ENCODE assay signal across 26 cellular contexts in genomic region chr14:96180004-96180403, GRCh38. TPM values are rescaled to one million over a fixed set of nuclear protein-coding genes. Genes with fewer than 3 reads are reported as not detected.
"Had no signal": no experiment of that assay in that cellular context is flagged by ENCODE, and none has a peak within 500 bp of the region (broad histone marks: within the 10 kb centered on the region; RNA-seq: fewer than 3 reads in every experiment).

No MANE protein-coding gene starts in this region.

- H3K4me3 Mint-ChIP-seq: activated CD4-positive, alpha-beta memory T cell treated with anti-CD3 and anti-CD28 coated beads for 36 hours; activated CD4-positive, alpha-beta T cell treated with anti-CD3 and anti-CD28 coated beads, Interleukin-2, amount 10 ng/mL, durations not matched to agents 7 days and 5 days; activated naive CD8-positive, alpha-beta T cell treated with anti-CD3 and anti-CD28 coated beads, Interleukin-2, amount 50 U/mL, for 24 hours; activated T-cell treated with anti-CD3 and anti-CD28 coated beads, Interleukin-2, amount 50 U/mL, for 4 hours; T-helper 1 cell treated with Interleukin-12 subunit alpha and Interleukin-12 subunit beta and Interleukin-4 antibody, amounts not matched to agents 30 μg/mL and 1 μg/mL, for 36 hours had no signal

- H3K4me3 ChIP-seq: ascending aorta, body of pancreas, SJSA1 had no signal

- H3K36me3 ChIP-seq: ascending aorta, SJSA1 had no signal

- DNase-seq: activated CD4-positive, alpha-beta memory T cell treated with anti-CD3 and anti-CD28 coated beads for 36 hours; activated CD4-positive, alpha-beta T cell treated with anti-CD3 and anti-CD28 coated beads, Interleukin-2, amount 10 ng/mL, durations not matched to agents 7 days and 5 days; activated CD4-positive, CD25-positive, alpha-beta regulatory T cell; activated CD8-positive, alpha-beta memory T cell treated with anti-CD3 and anti-CD28 coated beads for 24 hours; activated effector memory CD4-positive, alpha-beta T cell treated with anti-CD3 and anti-CD28 coated beads, Interleukin-2, amount 50 U/mL, for 16 hours; activated naive CD4-positive, alpha-beta T cell treated with Interleukin-2 at 50 U/mL for 16 hours; activated naive CD8-positive, alpha-beta T cell treated with anti-CD3 and anti-CD28 coated beads, Interleukin-2, amount 50 U/mL, for 24 hours; activated T-cell treated with anti-CD3 and anti-CD28 coated beads, Interleukin-2, amount 50 U/mL, for 4 hours; amniotic stem cell; body of pancreas; central memory CD4-positive, alpha-beta T cell; cortex of kidney; MV-4-11; NCI-H1105 treated with DMSO at 0.1 percent for 48 hours; NCI-H1436 treated with DMSO at 0.1 percent for 48 hours; NCI-H187; NCI-H2081; NCI-H2227 treated with DMSO at 0.1 percent for 48 hours; NCI-H526; PC-3; SHP77 had no signal

- H3K27me3 ChIP-seq: ascending aorta, body of pancreas, SJSA1 had no signal

- H3K36me3 Mint-ChIP-seq: activated CD4-positive, alpha-beta memory T cell treated with anti-CD3 and anti-CD28 coated beads for 36 hours; activated naive CD4-positive, alpha-beta T cell treated with anti-CD3 and anti-CD28 coated beads, Interleukin-2, amount 50 U/mL, for 72 hours had no signal

- H3K4me1 Mint-ChIP-seq: activated CD4-positive, alpha-beta T cell treated with anti-CD3 and anti-CD28 coated beads, Interleukin-2, amount 10 ng/mL, durations not matched to agents 7 days and 5 days had no signal

- H3K9me3 Mint-ChIP-seq: activated CD4-positive, alpha-beta memory T cell treated with anti-CD3 and anti-CD28 coated beads for 36 hours; activated CD4-positive, alpha-beta T cell treated with anti-CD3 and anti-CD28 coated beads, Interleukin-2, amount 10 ng/mL, durations not matched to agents 7 days and 5 days; activated naive CD4-positive, alpha-beta T cell treated with anti-CD3 and anti-CD28 coated beads, Interleukin-2, amount 50 U/mL, for 72 hours; activated naive CD8-positive, alpha-beta T cell treated with anti-CD3 and anti-CD28 coated beads, Interleukin-2, amount 50 U/mL, for 24 hours; activated T-cell treated with anti-CD3 and anti-CD28 coated beads, Interleukin-2, amount 50 U/mL, for 4 hours; T-helper 1 cell treated with Interleukin-12 subunit alpha and Interleukin-12 subunit beta and Interleukin-4 antibody, amounts not matched to agents 30 μg/mL and 1 μg/mL, for 36 hours had no signal

- H3K27ac ChIP-seq: ascending aorta, body of pancreas, SJSA1 had no signal

- H3K27me3 Mint-ChIP-seq: activated CD4-positive, alpha-beta memory T cell treated with anti-CD3 and anti-CD28 coated beads for 36 hours had no signal

- ATAC-seq: activated naive CD4-positive, alpha-beta T cell treated with anti-CD3 and anti-CD28 coated beads, Interleukin-2, amount 50 U/mL, for 72 hours; activated naive CD8-positive, alpha-beta T cell treated with anti-CD3 and anti-CD28 coated beads, Interleukin-2, amount 50 U/mL, for 24 hours; activated T-cell treated with anti-CD3 and anti-CD28 coated beads, Interleukin-2, amount 50 U/mL, for 4 hours; body of pancreas; PC-3 had no signal

- H3K27ac Mint-ChIP-seq: activated CD4-positive, alpha-beta memory T cell treated with anti-CD3 and anti-CD28 coated beads for 36 hours; activated CD4-positive, alpha-beta T cell treated with anti-CD3 and anti-CD28 coated beads, Interleukin-2, amount 10 ng/mL, durations not matched to agents 7 days and 5 days; activated naive CD4-positive, alpha-beta T cell treated with anti-CD3 and anti-CD28 coated beads, Interleukin-2, amount 50 U/mL, for 72 hours; activated naive CD8-positive, alpha-beta T cell treated with anti-CD3 and anti-CD28 coated beads, Interleukin-2, amount 50 U/mL, for 24 hours; T-helper 1 cell treated with Interleukin-12 subunit alpha and Interleukin-12 subunit beta and Interleukin-4 antibody, amounts not matched to agents 30 μg/mL and 1 μg/mL, for 36 hours had no signal

- H3K9me3 ChIP-seq: ascending aorta, body of pancreas, SJSA1 had no signal

RNA-seq across cellular contexts. Expression of gene BDKRB2, which starts 24.6 kb away (rescaled TPM):
- total RNA-seq: activated CD4-positive, alpha-beta T cell treated with anti-CD3 and anti-CD28 coated beads, Interleukin-2, amount 10 ng/mL, durations not matched to agents 7 days and 5 days; activated T-cell treated with anti-CD3 and anti-CD28 coated beads, Interleukin-2, amount 50 U/mL, for 4 hours; NCI-H460 had no signal
